11 cellular contexts compared by ENCODE assay signal in genomic region chr7:55774327-55775050, GRCh38.
A peak's percentile ranks its signal among the peaks of the same experiment; 100 is the strongest.
DNase-seq lines count a peak whose midpoint lies in the region; ATAC-seq and TF ChIP-seq lines count a peak whose summit lies in the region.
"Had no signal": no experiment of that assay in that cellular context is flagged by ENCODE, and none has a peak within 500 bp of the region (broad histone marks: within the 10 kb centered on the region; RNA-seq: fewer than 3 reads in every experiment).

No MANE protein-coding gene starts in this region.

- no peaks in the 10 kb centered on the region for H3K36me3 Mint-ChIP-seq in activated T-cell treated with anti-CD3 and anti-CD28 coated beads, Interleukin-2, amount 50 U/mL, for 4 hours (ENCODE audit: insufficient read depth)
- no peaks in the 10 kb centered on the region for H3K36me3 Mint-ChIP-seq in activated naive CD4-positive, alpha-beta T cell treated with anti-CD3 and anti-CD28 coated beads, Interleukin-2, amount 50 U/mL, for 72 hours

- ATAC-seq in activated T-cell treated with anti-CD3 and anti-CD28 coated beads, Interleukin-2, amount 50 U/mL, for 4 hours: no peak
- no peak for ATAC-seq in HG03354 (IDR thresholded peaks at IDR 0.05; ENCODE audit: poor library complexity, severe bottlenecking, unreplicated experiment)
- no peak for ATAC-seq in activated naive CD4-positive, alpha-beta T cell treated with anti-CD3 and anti-CD28 coated beads, Interleukin-2, amount 50 U/mL, for 72 hours
- ATAC-seq: activated T-cell treated with anti-CD3 and anti-CD28 coated beads, Interleukin-2, amount 50 U/mL, for 72 hours had no signal

- H3K36me3 ChIP-seq in H7 (replicated peaks; ENCODE audit: control insufficient read depth, insufficient read depth, low read length): no peaks in the 10 kb centered on the region
- H3K36me3 ChIP-seq in tibial artery: no peaks in the 10 kb centered on the region
- H3K36me3 ChIP-seq: thyroid gland had no signal

- no peaks in the 10 kb centered on the region for H3K27me3 Mint-ChIP-seq in activated T-cell treated with anti-CD3 and anti-CD28 coated beads, Interleukin-2, amount 50 U/mL, for 4 hours (ENCODE audit: low read depth)

- TF ChIP-seq CTCF in tibial artery (IDR thresholded peaks at IDR 0.05): no peak

- H3K9me3 Mint-ChIP-seq in activated T-cell treated with anti-CD3 and anti-CD28 coated beads, Interleukin-2, amount 50 U/mL, for 4 hours: no peaks in the 10 kb centered on the region
- H3K9me3 Mint-ChIP-seq in activated naive CD4-positive, alpha-beta T cell treated with anti-CD3 and anti-CD28 coated beads, Interleukin-2, amount 50 U/mL, for 72 hours: no peaks in the 10 kb centered on the region
- H3K9me3 Mint-ChIP-seq: activated T-cell treated with anti-CD3 and anti-CD28 coated beads, Interleukin-2, amount 50 U/mL, for 72 hours; T-helper 1 cell treated with Interleukin-12 subunit alpha and Interleukin-12 subunit beta and Interleukin-4 antibody, amounts not matched to agents 30 μg/mL and 1 μg/mL, for 36 hours had no signal

- no peaks in the 10 kb centered on the region for H3K4me1 Mint-ChIP-seq in activated T-cell treated with anti-CD3 and anti-CD28 coated beads, Interleukin-2, amount 50 U/mL, for 4 hours (ENCODE audit: low read depth)

- H3K27ac Mint-ChIP-seq in activated naive CD4-positive, alpha-beta T cell treated with anti-CD3 and anti-CD28 coated beads, Interleukin-2, amount 50 U/mL, for 72 hours: no peak overlapping the region
- H3K27ac Mint-ChIP-seq: activated T-cell treated with anti-CD3 and anti-CD28 coated beads, Interleukin-2, amount 50 U/mL, for 72 hours; T-helper 1 cell treated with Interleukin-12 subunit alpha and Interleukin-12 subunit beta and Interleukin-4 antibody, amounts not matched to agents 30 μg/mL and 1 μg/mL, for 36 hours had no signal

- H3K9me3 ChIP-seq in tibial artery: no peaks in the 10 kb centered on the region
- H3K9me3 ChIP-seq: thyroid gland had no signal

- no peak overlapping the region for H3K4me3 Mint-ChIP-seq in activated T-cell treated with anti-CD3 and anti-CD28 coated beads, Interleukin-2, amount 50 U/mL, for 4 hours
- H3K4me3 Mint-ChIP-seq: activated T-cell treated with anti-CD3 and anti-CD28 coated beads, Interleukin-2, amount 50 U/mL, for 72 hours; T-helper 1 cell treated with Interleukin-12 subunit alpha and Interleukin-12 subunit beta and Interleukin-4 antibody, amounts not matched to agents 30 μg/mL and 1 μg/mL, for 36 hours had no signal

- intact Hi-C loops in tibial artery (cut with DNase I; ENCODE audit: low total_unique reads): no loop called here

- DNase-seq in H7 (peak; percentile 49), NCI-H345 treated with DMSO at 0.1 percent for 48 hours (lab: John Stamatoyannopoulos, UW; ENCODE audit: unreplicated experiment) (peak; percentile 96), cerebellar cortex (ENCODE audit: low spot score) (peak; percentile 16), nucleus accumbens (lab: John Stamatoyannopoulos, UW) (peak in 47 of 56 donors; percentile 1 to 70 (median 26)), tibial artery (no peak)
- DNase-seq in activated T-cell treated with anti-CD3 and anti-CD28 coated beads, Interleukin-2, amount 50 U/mL, for 4 hours: no peak
- no peak for DNase-seq in activated naive CD4-positive, alpha-beta T cell treated with anti-CD3 and anti-CD28 coated beads, Interleukin-2, amount 50 U/mL, for 72 hours (ENCODE audit: low spot score in 2 of 2)
- DNase-seq: activated T-cell treated with anti-CD3 and anti-CD28 coated beads, Interleukin-2, amount 50 U/mL, for 72 hours had no signal

- no peak overlapping the region for H3K4me3 ChIP-seq in H7 (ENCODE audit: insufficient read depth, low read depth, low read length)
- no peak overlapping the region for H3K4me3 ChIP-seq in tibial artery
- H3K4me3 ChIP-seq: thyroid gland had no signal

- no peak overlapping the region for H3K27ac ChIP-seq in tibial artery
- H3K27ac ChIP-seq: thyroid gland had no signal

- no peaks in the 10 kb centered on the region for H3K27me3 ChIP-seq in H7 (ENCODE audit: control insufficient read depth, insufficient read depth, low read length)
- no peaks in the 10 kb centered on the region for H3K27me3 ChIP-seq in tibial artery
- H3K27me3 ChIP-seq: thyroid gland had no signal

- no peaks in the 10 kb centered on the region for H3K4me1 ChIP-seq in tibial artery
- H3K4me1 ChIP-seq: thyroid gland had no signal

Comparison
In these comparisons a context has a peak if more than half of its experiments do, and no peak if none do; other contexts are left out.
1. DNase-seq: peak in H7 (single experiment), NCI-H345 treated with DMSO at 0.1 percent for 48 hours (single experiment), cerebellar cortex (single experiment) and nucleus accumbens (47 of 56); none in activated T-cell treated with anti-CD3 and anti-CD28 coated beads, Interleukin-2, amount 50 U/mL, for 4 hours (single experiment), tibial artery (0 of 2) and activated naive CD4-positive, alpha-beta T cell treated with anti-CD3 and anti-CD28 coated beads, Interleukin-2, amount 50 U/mL, for 72 hours (0 of 2).